In the genomic region with DNA sequence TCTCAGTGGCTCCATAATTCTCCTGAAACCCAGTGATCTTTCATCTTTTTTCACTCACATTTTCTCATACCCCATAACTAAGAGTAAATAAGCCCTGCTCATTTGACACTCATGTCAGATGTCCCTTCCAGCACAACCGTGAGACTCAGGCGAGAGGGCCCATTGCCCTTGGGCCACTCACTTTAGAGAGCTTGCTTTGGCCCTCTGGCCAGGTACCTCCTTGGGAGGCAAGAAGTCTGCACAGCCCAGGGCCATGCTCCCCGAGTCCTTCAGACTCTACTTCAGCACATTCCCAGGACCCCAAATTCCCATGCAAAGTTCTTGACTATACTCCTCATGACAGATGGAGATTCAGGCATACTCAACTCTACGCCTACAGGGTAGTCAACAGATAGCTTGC, we compare ENCODE assay signal across 23 cellular contexts. TPM values are rescaled to one million over a fixed set of nuclear protein-coding genes. Genes with fewer than 3 reads are reported as not detected.
DNase-seq lines count a peak whose midpoint lies in the region; ATAC-seq, FAIRE-seq and TF ChIP-seq lines count a peak whose summit lies in the region.
"Had no signal": no experiment of that assay in that cellular context is flagged by ENCODE, and none has a peak within 500 bp of the region (broad histone marks: within the 10 kb centered on the region; RNA-seq: fewer than 3 reads in every experiment).

No MANE protein-coding gene starts in this region.

- peak; percentile 40 for FAIRE-seq in GM12891 (lab: Jason Lieb, UNC)
- FAIRE-seq: GM18507 had no signal

- no peak for ATAC-seq in activated T-helper 17 cell treated with anti-CD3 and anti-CD28 coated beads, Interleukin-2, amount 50 U/mL, for 72 hours (replicated peaks)

- no peaks in the 10 kb centered on the region for H3K27me3 Mint-ChIP-seq in activated T-helper 17 cell treated with anti-CD3 and anti-CD28 coated beads, Interleukin-2, amount 50 U/mL, for 72 hours
- H3K27me3 Mint-ChIP-seq in activated T-helper 2 cell treated with anti-CD3 and anti-CD28 coated beads, Interferon-gamma antibody, Interleukin-2, Interleukin-4, amounts not matched to agents 10 μg/mL and 5 μg/mL and 100 μg/mL, durations not matched to agents 14 hours and 24 hours and 36 hours (ENCODE audit: low read depth): no peaks in the 10 kb centered on the region
- H3K27me3 Mint-ChIP-seq: B cell; CD4-positive, alpha-beta memory T cell; CD4-positive, CD25-positive, alpha-beta regulatory T cell; CD8-positive, alpha-beta memory T cell had no signal

- no peak overlapping the region for H3K4me3 Mint-ChIP-seq in activated T-helper 17 cell treated with anti-CD3 and anti-CD28 coated beads, Interleukin-2, amount 50 U/mL, for 72 hours
- H3K4me3 Mint-ChIP-seq in activated T-helper 2 cell treated with anti-CD3 and anti-CD28 coated beads, Interferon-gamma antibody, Interleukin-2, Interleukin-4, amounts not matched to agents 10 μg/mL and 5 μg/mL and 100 μg/mL, durations not matched to agents 14 hours and 24 hours and 36 hours (ENCODE audit: low read depth): no peak overlapping the region
- H3K4me3 Mint-ChIP-seq: B cell; CD14-positive monocyte; CD4-positive, CD25-positive, alpha-beta regulatory T cell; CD8-positive, alpha-beta memory T cell had no signal

- H3K27ac Mint-ChIP-seq in activated T-helper 17 cell treated with anti-CD3 and anti-CD28 coated beads, Interleukin-2, amount 50 U/mL, for 72 hours: peak overlapping the region; percentile 46
- no peak overlapping the region for H3K27ac Mint-ChIP-seq in activated T-helper 2 cell treated with anti-CD3 and anti-CD28 coated beads, Interferon-gamma antibody, Interleukin-2, Interleukin-4, amounts not matched to agents 10 μg/mL and 5 μg/mL and 100 μg/mL, durations not matched to agents 14 hours and 24 hours and 36 hours
- H3K27ac Mint-ChIP-seq: B cell, CD14-positive monocyte had no signal

- intact Hi-C loops in posterior vena cava (cut with DNase I): no loop called here
- intact Hi-C loops in activated T-helper 2 cell treated with anti-CD3 and anti-CD28 coated beads, Interferon-gamma antibody, Interleukin-2, Interleukin-4, amounts not matched to agents 10 μg/mL and 5 μg/mL and 100 μg/mL, durations not matched to agents 14 hours and 24 hours and 36 hours (cut with micrococcal nuclease): no loop called here

- peaks cover 5% of the 10 kb centered on the region for H3K9me3 Mint-ChIP-seq in activated T-helper 17 cell treated with anti-CD3 and anti-CD28 coated beads, Interleukin-2, amount 50 U/mL, for 72 hours
- peaks cover 4% of the 10 kb centered on the region for H3K9me3 Mint-ChIP-seq in activated T-helper 2 cell treated with anti-CD3 and anti-CD28 coated beads, Interferon-gamma antibody, Interleukin-2, Interleukin-4, amounts not matched to agents 10 μg/mL and 5 μg/mL and 100 μg/mL, durations not matched to agents 14 hours and 24 hours and 36 hours
- H3K9me3 Mint-ChIP-seq: CD8-positive, alpha-beta memory T cell had no signal

- peaks cover 10% of the 10 kb centered on the region for H3K36me3 Mint-ChIP-seq in activated T-helper 17 cell treated with anti-CD3 and anti-CD28 coated beads, Interleukin-2, amount 50 U/mL, for 72 hours (ENCODE audit: low read depth)
- H3K36me3 Mint-ChIP-seq in activated T-helper 2 cell treated with anti-CD3 and anti-CD28 coated beads, Interferon-gamma antibody, Interleukin-2, Interleukin-4, amounts not matched to agents 10 μg/mL and 5 μg/mL and 100 μg/mL, durations not matched to agents 14 hours and 24 hours and 36 hours (ENCODE audit: low read depth): peaks cover 19% of the 10 kb centered on the region

- peaks cover 16% of the 10 kb centered on the region for H3K4me1 Mint-ChIP-seq in activated T-helper 17 cell treated with anti-CD3 and anti-CD28 coated beads, Interleukin-2, amount 50 U/mL, for 72 hours
- H3K4me1 Mint-ChIP-seq in activated T-helper 2 cell treated with anti-CD3 and anti-CD28 coated beads, Interferon-gamma antibody, Interleukin-2, Interleukin-4, amounts not matched to agents 10 μg/mL and 5 μg/mL and 100 μg/mL, durations not matched to agents 14 hours and 24 hours and 36 hours (ENCODE audit: low read depth): peaks cover 9% of the 10 kb centered on the region

- H3K27ac ChIP-seq in C4-2B: peak overlapping the region; percentile 23; the same call in 1 of the 2 replicates
- H3K27ac ChIP-seq: BLaER1 treated with 17β-estradiol and CSF1 and Interleukin-3, amounts not matched to agents 10 nM and 100 nM had no signal

- TF ChIP-seq CTCF in C4-2B (conservative IDR thresholded peaks at IDR 0.05): no peak

- no peak for TF ChIP-seq POLR2A in GM12891 (IDR thresholded peaks at IDR 0.05; ENCODE audit: low read depth, low read length)

- DNase-seq in GM12891 (ENCODE audit: insufficient read length, low spot score) (no peak), posterior vena cava (ENCODE audit: low spot score) (peak; percentile 50), DMS53 treated with DMSO at 0.1 percent for 48 hours (lab: John Stamatoyannopoulos, UW; ENCODE audit: unreplicated experiment) (no peak), AML-193 (lab: John Stamatoyannopoulos, UW) (no peak)
- DNase-seq in activated T-helper 2 cell treated with anti-CD3 and anti-CD28 coated beads, Interferon-gamma antibody, Interleukin-2, Interleukin-4, amounts not matched to agents 10 μg/mL and 5 μg/mL and 100 μg/mL, durations not matched to agents 14 hours and 24 hours and 36 hours (ENCODE audit: low spot score): no peak
- no peak for DNase-seq in stimulated activated CD4-positive, alpha-beta T cell treated with anti-CD3 and anti-CD28 coated beads, Interleukin-4, amount 100 ng/mL, for 24 hours
- DNase-seq: 8988T; ACHN; CD4-positive, alpha-beta memory T cell; CD4-positive, CD25-positive, alpha-beta regulatory T cell; CD8-positive, alpha-beta memory T cell; COR-L47; DMS 273 treated with DMSO at 0.1 percent for 48 hours; DMS153; DMS53; DMS79 treated with DMSO at 0.1 percent for 48 hours; GF-D8 had no signal

TF ChIP-seq in GM12891, 5 proteins besides CTCF, POLR2A, EP300 and RAD21:
- no peak for TF ChIP-seq POU2F2 (IDR thresholded peaks at IDR 0.05; ENCODE audit: low read depth, low read length)
- TF ChIP-seq POLR2AphosphoS5 (IDR thresholded peaks at IDR 0.05; ENCODE audit: low read depth, low read length): no peak
- TF ChIP-seq SPI1 (IDR thresholded peaks at IDR 0.05; ENCODE audit: low read depth, low read length): no peak
- TF ChIP-seq TAF1 (IDR thresholded peaks at IDR 0.05; ENCODE audit: low read depth, low read length): no peak

RNA-seq across cellular contexts. Expression of a gene that starts 33.6 kb away (rescaled TPM):
- 2.8 TPM for polyA plus RNA-seq in GM12891 (2012; ENCODE audit: low read depth, missing spikeins)
- 10 to 100 TPM in 1 of 2 donors, 1 to 10 TPM in 1; 8.7 to 19.8 TPM for total RNA-seq in activated T-helper 17 cell treated with anti-CD3 and anti-CD28 coated beads, Interleukin-2, amount 50 U/mL, for 72 hours
- total RNA-seq in posterior vena cava: 1 to 10 TPM; 7.6 to 8.5 TPM
- 11.3 and 11.9 TPM in 2 replicates for total RNA-seq in activated T-helper 2 cell treated with anti-CD3 and anti-CD28 coated beads, Interferon-gamma antibody, Interleukin-2, Interleukin-4, amounts not matched to agents 10 μg/mL and 5 μg/mL and 100 μg/mL, durations not matched to agents 14 hours and 24 hours and 36 hours
